In the genomic region with DNA sequence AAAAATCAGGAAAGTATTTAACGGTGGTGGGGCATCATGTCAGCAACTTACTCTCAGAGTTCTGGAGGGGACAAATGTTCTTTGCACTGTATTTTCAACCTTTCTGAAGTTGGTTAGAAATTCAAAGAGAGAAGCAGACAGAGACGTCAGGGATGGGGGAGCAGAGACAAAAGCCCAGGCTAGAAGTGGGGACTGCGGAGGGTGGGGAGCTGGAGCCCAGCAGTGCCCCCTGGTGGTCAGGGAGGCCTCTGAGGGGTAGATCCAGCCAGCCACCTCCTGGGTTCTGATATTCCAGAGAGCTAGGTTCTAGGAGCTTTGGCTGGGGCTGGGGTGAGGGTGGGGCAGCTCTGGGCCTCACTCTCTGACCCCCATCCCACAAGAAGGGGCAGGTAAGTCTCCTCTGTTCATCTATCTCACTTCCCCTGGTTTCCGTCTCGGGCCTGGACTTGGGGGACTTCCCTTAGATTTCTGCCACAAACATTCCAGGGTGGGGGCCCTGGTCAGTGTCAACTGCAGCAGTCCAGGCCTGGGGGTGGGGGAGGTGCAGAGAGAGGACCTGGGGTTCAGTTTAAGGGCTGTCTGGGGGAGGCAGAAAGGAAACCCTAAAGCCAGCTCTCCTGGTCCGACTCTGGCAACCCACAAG, we compare ENCODE assay signal across 8 cellular contexts. TPM values are rescaled to one million over a fixed set of nuclear protein-coding genes. Genes with fewer than 3 reads are reported as not detected.
DNase-seq lines count a peak whose midpoint lies in the region; ATAC-seq, FAIRE-seq and TF ChIP-seq lines count a peak whose summit lies in the region.

No MANE protein-coding gene starts in this region.

- no peaks in the 10 kb centered on the region for H3K27me3 ChIP-seq in pancreas

- no peaks in the 10 kb centered on the region for H3K9me3 ChIP-seq in pancreas

- WGBS in pancreas, 2 donors = 35 to 42% methylated on average over 6 of the region's 6 CpGs

- peak; percentile 79 for TF ChIP-seq CTCF in fibroblast of pulmonary artery (IDR thresholded peaks at IDR 0.05; ENCODE audit: low read length, missing control alignments)
- peak; percentile 51 to 77 (median 69) for TF ChIP-seq CTCF in pancreas (IDR thresholded peaks at IDR 0.05)

- H3K27ac ChIP-seq in pancreas = peak overlapping the region in 3 of 4 donors; percentile 75 to 89 (median 84)

- DNase-seq in activated CD4-positive, alpha-beta T cell treated with anti-CD3 and anti-CD28 coated beads for 24 hours (ENCODE audit: low read depth in 2 of 2) = peak; percentile 40 to 46
- DNase-seq in activated CD4-positive, alpha-beta T cell treated with anti-CD3 and anti-CD28 coated beads for 1 hour = no peak
- DNase-seq in NCI-H748 (lab: John Stamatoyannopoulos, UW; ENCODE audit: unreplicated experiment) (peak; percentile 50), activated T-cell treated with anti-CD3 and anti-CD28 coated beads for 24 hours (ENCODE audit: low read depth) (peak; percentile 26), fibroblast of pulmonary artery (ENCODE audit: low read depth) (peak; percentile 53), pancreas (peak; percentile 69 to 93 (median 76)), GF-D8 (lab: John Stamatoyannopoulos, UW) (no peak), kidney glomerular epithelial cell (lab: John Stamatoyannopoulos, UW) (no peak)

- ATAC-seq in pancreas = peak; percentile 58 to 81 (median 72)

- H3K4me1 ChIP-seq in pancreas = peaks cover 14 to 33% (median 26%) of the 10 kb centered on the region in 3 donors

- no peak for FAIRE-seq in pancreas (lab: Jason Lieb, UNC)

- intact Hi-C loops in pancreas (cut with DNase I) = loop anchor here in 2 of 3 donors (5.0 kb wide), 2 partner anchors 97 to 207 kb away; no protein-coding TSS in a partner anchor

- H3K36me3 ChIP-seq in pancreas = peaks cover 0 to 5% (median 0%) of the 10 kb centered on the region in 3 donors

- H3K4me3 ChIP-seq in fibroblast of pulmonary artery (replicated peaks; ENCODE audit: low read depth, low read length) (no peak overlapping the region), pancreas (peak overlapping the region in 2 of 4 donors; percentile 17 to 32)

RNA-seq across cellular contexts. Expression of a gene that starts 8.9 kb away (rescaled TPM):
- total RNA-seq in pancreas = 100 to 1,000 TPM in 4 of 6 donors, 10 to 100 TPM in 2; 90.4 to 166 (median 114) TPM
- 10 to 100 TPM; 38.5 to 93.7 TPM for polyA plus RNA-seq in pancreas

Comparison
In these comparisons a context has a peak if more than half of its experiments do, and no peak if none do; other contexts are left out.
1. DNase-seq: peak in activated CD4-positive, alpha-beta T cell treated with anti-CD3 and anti-CD28 coated beads for 24 hours (2 of 2), NCI-H748 (single experiment), activated T-cell treated with anti-CD3 and anti-CD28 coated beads for 24 hours (single experiment), fibroblast of pulmonary artery (single experiment) and pancreas (6 of 6); none in activated CD4-positive, alpha-beta T cell treated with anti-CD3 and anti-CD28 coated beads for 1 hour (single experiment), GF-D8 (single experiment) and kidney glomerular epithelial cell (single experiment).